ENCODE assay signal across 10 cellular contexts in genomic region chr5:108726446-108727091, GRCh38. TPM values are rescaled to one million over a fixed set of nuclear protein-coding genes. Genes with fewer than 3 reads are reported as not detected.
A peak's percentile ranks its signal among the peaks of the same experiment; 100 is the strongest.
DNase-seq lines count a peak whose midpoint lies in the region; ATAC-seq and TF ChIP-seq lines count a peak whose summit lies in the region.
"Had no signal": no experiment of that assay in that cellular context is flagged by ENCODE, and none has a peak within 500 bp of the region (broad histone marks: within the 10 kb centered on the region; RNA-seq: fewer than 3 reads in every experiment).

No MANE protein-coding gene starts in this region.

- H3K36me3 Mint-ChIP-seq in neural crest cell (ENCODE audit: low read depth) = no peaks in the 10 kb centered on the region

- no peaks in the 10 kb centered on the region for H3K4me1 ChIP-seq in mucosa of descending colon (ENCODE audit: low read depth)

- DNase-seq in COLO668 (lab: John Stamatoyannopoulos, UW; ENCODE audit: unreplicated experiment) (peak; percentile 0), M059J (ENCODE audit: low read depth) (peak; percentile 19), coronary artery (ENCODE audit: low spot score) (no peak), neural crest cell (ENCODE audit: low read depth, low spot score) (no peak), mucosa of descending colon (no peak), medulla oblongata (ENCODE audit: extremely low spot score) (no peak), NCI-H510A treated with DMSO at 0.1 percent for 48 hours (lab: John Stamatoyannopoulos, UW) (no peak), ACHN (no peak)
- DNase-seq: activated T-cell treated with anti-CD3 and anti-CD28 coated beads, Interleukin-2, amount 50 U/mL, for 48 hours; stimulated activated CD4-positive, alpha-beta T cell treated with anti-CD3 and anti-CD28 coated beads, Interleukin-4, amount 100 ng/mL, for 1 hour had no signal

- peaks cover 2% of the 10 kb centered on the region for H3K9me3 Mint-ChIP-seq in neural crest cell

- peak overlapping the region; percentile 90 for H3K4me3 Mint-ChIP-seq in neural crest cell

- intact Hi-C loops in mucosa of descending colon (cut with DNase I, micrococcal nuclease) = no loop called here

- no peak for TF ChIP-seq CTCF in coronary artery (IDR thresholded peaks at IDR 0.05)
- no peak for TF ChIP-seq CTCF in neural crest cell (conservative IDR thresholded peaks at IDR 0.05)
- TF ChIP-seq CTCF in mucosa of descending colon (IDR thresholded peaks at IDR 0.05) = no peak

- H3K4me3 ChIP-seq in coronary artery = peak overlapping the region; percentile 91
- H3K4me3 ChIP-seq in mucosa of descending colon = no peak overlapping the region

- no peaks in the 10 kb centered on the region for H3K9me3 ChIP-seq in mucosa of descending colon

- H3K27me3 Mint-ChIP-seq in neural crest cell (ENCODE audit: low read depth) = no peaks in the 10 kb centered on the region

- H3K36me3 ChIP-seq in mucosa of descending colon (ENCODE audit: low read depth) = no peaks in the 10 kb centered on the region

- H3K27ac ChIP-seq in coronary artery = peak overlapping the region in 1 of 2 donors; percentile 94

- H3K4me1 Mint-ChIP-seq in neural crest cell = peaks cover 28% of the 10 kb centered on the region

- peak overlapping the region; percentile 69 for H3K27ac Mint-ChIP-seq in neural crest cell (ENCODE audit: unreplicated experiment)

- no peak for ATAC-seq in mucosa of descending colon

- in situ Hi-C loops in ACHN (cut with HindIII; ENCODE audit: low pct_ligation_motif_present, low pct_unique_long_range_greater_than_20kb, low sequenced_read_pairs) = no loop called here

RNA-seq across cellular contexts. Expression of gene FER, which starts 21.1 kb away (rescaled TPM):
- 9.0 TPM in 2 replicates for total RNA-seq in M059J (2014; rRNA removed; shearing (Covaris generic))
- total RNA-seq in neural crest cell (25.4 and 28.4 TPM in 2 replicates), mucosa of descending colon (10 to 100 TPM; 12.8 to 44.0 (median 13.6) TPM)

Comparison
In these comparisons a context has a peak if more than half of its experiments do, and no peak if none do; other contexts are left out.
1. DNase-seq: peak in COLO668 (single experiment) and M059J (single experiment); none in coronary artery (single experiment), neural crest cell (single experiment), mucosa of descending colon (0 of 3), medulla oblongata (single experiment), NCI-H510A treated with DMSO at 0.1 percent for 48 hours (single experiment) and ACHN (single experiment).